Comparison of ENCODE assay signal across 8 cellular contexts in genomic region chr5:177500685-177501522, GRCh38. TPM values are rescaled to one million over a fixed set of nuclear protein-coding genes. Genes with fewer than 3 reads are reported as not detected.
A peak's percentile ranks its signal among the peaks of the same experiment; 100 is the strongest.
DNase-seq lines count a peak whose midpoint lies in the region; ATAC-seq, FAIRE-seq and TF ChIP-seq lines count a peak whose summit lies in the region.

No MANE protein-coding gene starts in this region.

- peaks cover 14% of the 10 kb centered on the region for H3K4me1 Mint-ChIP-seq in activated CD4-positive, alpha-beta T cell treated with anti-CD3 and anti-CD28 coated beads for 36 hours

- peaks cover 12% of the 10 kb centered on the region for H3K27me3 Mint-ChIP-seq in activated CD4-positive, alpha-beta T cell treated with anti-CD3 and anti-CD28 coated beads for 36 hours

- no peak for FAIRE-seq in H54 (lab: Jason Lieb, UNC)

- ATAC-seq in activated CD4-positive, alpha-beta T cell treated with anti-CD3 and anti-CD28 coated beads for 36 hours, result peak; percentile 34
- peak; percentile 36 for ATAC-seq in left lung

- H3K36me3 ChIP-seq in BE2C (no peaks in the 10 kb centered on the region), left lung (peaks cover 0 to 38% of the 10 kb centered on the region in 2 donors)

- H3K4me1 ChIP-seq in BE2C, result peaks cover 30% of the 10 kb centered on the region
- H3K4me1 ChIP-seq in left lung, result peaks cover 13 to 47% of the 10 kb centered on the region in 2 donors

- intact Hi-C loops in activated CD4-positive, alpha-beta T cell treated with anti-CD3 and anti-CD28 coated beads for 36 hours (cut with DNase I, micrococcal nuclease), result loop anchor here (1.0 kb wide), 4 partner anchors 45 to 387 kb away; no protein-coding TSS in a partner anchor
- intact Hi-C loops in left lung (cut with DNase I), result loop anchor here in 1 of 2 donors (5.0 kb wide), 1 partner anchor 109 kb away; no protein-coding TSS in a partner anchor

- H3K9me3 ChIP-seq in BE2C (no peaks in the 10 kb centered on the region), left lung (no peaks in the 10 kb centered on the region)

- H3K36me3 Mint-ChIP-seq in activated CD4-positive, alpha-beta T cell treated with anti-CD3 and anti-CD28 coated beads for 36 hours (ENCODE audit: low read depth), result no peaks in the 10 kb centered on the region

- no peak overlapping the region for H3K27ac ChIP-seq in left lung

- H3K4me3 ChIP-seq in BE2C (ENCODE audit: low read depth, low read length) (no peak overlapping the region), left lung (no peak overlapping the region)

- no peak overlapping the region for H3K4me3 Mint-ChIP-seq in activated CD4-positive, alpha-beta T cell treated with anti-CD3 and anti-CD28 coated beads for 36 hours

- peak; percentile 98 for DNase-seq in BE2C
- DNase-seq in H54 (ENCODE audit: insufficient read length, low spot score), result peak; percentile 94
- peak; percentile 89 for DNase-seq in NCI-H345 (lab: John Stamatoyannopoulos, UW)
- peak; percentile 93 for DNase-seq in activated CD4-positive, alpha-beta T cell treated with anti-CD3 and anti-CD28 coated beads for 36 hours
- peak; percentile 90 for DNase-seq in cerebellar cortex (ENCODE audit: low spot score)
- peak; percentile 89 to 98 for DNase-seq in left lung
- DNase-seq in stimulated activated CD4-positive, alpha-beta T cell treated with anti-CD3 and anti-CD28 coated beads, Interleukin-4, amount 100 ng/mL, for 24 hours, result peak; percentile 89
- no peak for DNase-seq in HPDE6-E6E7 (ENCODE audit: extremely low spot score)

- no peak overlapping the region for H3K27ac Mint-ChIP-seq in activated CD4-positive, alpha-beta T cell treated with anti-CD3 and anti-CD28 coated beads for 36 hours

- H3K27me3 ChIP-seq in BE2C, result no peaks in the 10 kb centered on the region
- peaks cover 0 to 10% of the 10 kb centered on the region in 2 donors for H3K27me3 ChIP-seq in left lung

- TF ChIP-seq POLR2A in H54 (IDR thresholded peaks at IDR 0.05; ENCODE audit: low read depth, low read length), result 0 out of 2 replicates have a peak, but pooled peaks have one; percentile 19

- CTCF ChIA-PET in activated CD4-positive, alpha-beta T cell treated with anti-CD3 and anti-CD28 coated beads for 36 hours (lab: Charles Lee), result interaction anchor here (0.6 to 4.1 kb wide), 39 partner anchors 9 to 473 kb away, joined by 3 to 28 read pairs (median 3); partner anchors contain the start of genes DOK3, F12 and LMAN2

- POLR2A ChIA-PET in activated CD4-positive, alpha-beta T cell treated with anti-CD3 and anti-CD28 coated beads for 36 hours (lab: Charles Lee), result interaction anchor here (0.7 kb wide), 1 partner anchor 15 kb away, joined by 3 read pairs; no protein-coding TSS in a partner anchor

- H3K9me3 Mint-ChIP-seq in activated CD4-positive, alpha-beta T cell treated with anti-CD3 and anti-CD28 coated beads for 36 hours (ENCODE audit: low read depth), result no peaks in the 10 kb centered on the region

- TF ChIP-seq CTCF in BE2C (IDR thresholded peaks at IDR 0.05; ENCODE audit: low read depth, low read length) (peak; percentile 99), left lung (IDR thresholded peaks at IDR 0.05) (peak; percentile 93 to 99)

RNA-seq across cellular contexts. Expression of gene PDLIM7, which starts 3.5 kb away (rescaled TPM):
- 84.1 TPM for polyA plus RNA-seq in BE2C (2012; ENCODE audit: insufficient read depth, insufficient read length, low read depth)
- total RNA-seq in activated CD4-positive, alpha-beta T cell treated with anti-CD3 and anti-CD28 coated beads for 36 hours, result 10 to 100 TPM; 41.9 to 50.2 TPM
- total RNA-seq in left lung, result 100 to 1,000 TPM; 107 to 141 TPM

RNA-seq across cellular contexts. Expression of gene DOK3, which starts 8.7 kb away (rescaled TPM):
- polyA plus RNA-seq in BE2C (2012; ENCODE audit: insufficient read depth, insufficient read length, low read depth), result 33.9 TPM
- 1 to 10 TPM; 4.2 to 4.8 TPM for total RNA-seq in activated CD4-positive, alpha-beta T cell treated with anti-CD3 and anti-CD28 coated beads for 36 hours
- 10 to 100 TPM; 18.2 to 90.5 TPM for total RNA-seq in left lung

RNA-seq across cellular contexts. Expression of gene DDX41, which starts 15.9 kb away (rescaled TPM):
- polyA plus RNA-seq in BE2C (2012; ENCODE audit: insufficient read depth, insufficient read length, low read depth), result 914 TPM
- 100 to 1,000 TPM; 192 to 197 TPM for total RNA-seq in activated CD4-positive, alpha-beta T cell treated with anti-CD3 and anti-CD28 coated beads for 36 hours
- 10 to 100 TPM; 65.9 to 86.7 TPM for total RNA-seq in left lung

RNA-seq across cellular contexts. Expression of gene DBN1, which starts 27.5 kb away (rescaled TPM):
- polyA plus RNA-seq in BE2C (2012; ENCODE audit: insufficient read depth, insufficient read length, low read depth), result 454 TPM
- 10 to 100 TPM; 29.5 to 41.2 TPM for total RNA-seq in activated CD4-positive, alpha-beta T cell treated with anti-CD3 and anti-CD28 coated beads for 36 hours
- 10 to 100 TPM; 43.2 to 83.1 TPM for total RNA-seq in left lung

RNA-seq across cellular contexts. Expression of gene FAM193B, which starts 53.5 kb away (rescaled TPM):
- polyA plus RNA-seq in BE2C (2012; ENCODE audit: insufficient read depth, insufficient read length, low read depth), result 261 TPM
- total RNA-seq in activated CD4-positive, alpha-beta T cell treated with anti-CD3 and anti-CD28 coated beads for 36 hours, result 10 to 100 TPM; 63.6 to 77.7 TPM
- total RNA-seq in left lung, result 10 to 100 TPM; 64.3 to 73.9 TPM
